8 cellular contexts compared by ENCODE assay signal in the genomic region with DNA sequence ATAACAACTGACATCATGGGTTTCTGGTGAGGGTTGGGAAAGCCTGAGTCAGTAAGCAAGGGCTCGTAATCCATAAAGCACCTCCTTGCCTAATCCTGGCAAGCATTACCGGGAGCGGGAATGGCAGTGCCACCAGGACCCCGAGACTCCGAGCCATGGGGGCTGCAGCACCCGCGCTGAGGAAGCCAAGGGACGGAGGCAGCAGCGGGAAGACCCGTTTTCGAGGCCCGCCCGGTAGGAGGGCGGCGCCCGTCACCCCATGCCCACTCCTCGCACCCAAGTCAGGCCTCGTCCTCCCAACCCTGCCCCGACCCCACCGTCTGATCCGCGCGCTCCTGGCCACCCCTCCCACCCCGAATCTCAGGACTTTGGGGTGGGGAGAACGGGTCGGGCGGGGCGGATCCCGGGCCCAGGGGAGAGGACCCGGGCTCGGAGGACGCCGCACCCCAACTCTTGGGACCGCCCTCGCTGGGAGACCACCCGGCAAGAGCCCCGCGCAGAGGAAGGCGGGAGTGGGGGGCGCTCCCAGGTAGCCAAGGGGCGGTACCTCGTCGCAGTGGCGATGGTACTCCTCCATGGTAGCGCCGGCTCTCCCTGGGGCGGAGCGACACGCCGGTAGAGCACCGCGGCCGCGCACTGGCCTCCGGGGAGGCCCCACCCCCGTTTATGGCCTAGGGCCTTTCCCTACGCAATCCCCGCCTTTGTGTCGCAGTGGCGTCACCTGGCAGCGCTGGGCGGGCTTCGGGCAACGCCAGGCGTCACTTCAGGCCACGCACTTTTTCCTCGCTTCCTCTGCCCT. TPM values are rescaled to one million over a fixed set of nuclear protein-coding genes. Genes with fewer than 3 reads are reported as not detected.
DNase-seq lines count a peak whose midpoint lies in the region; ATAC-seq, FAIRE-seq and TF ChIP-seq lines count a peak whose summit lies in the region.

A gene with protein sequence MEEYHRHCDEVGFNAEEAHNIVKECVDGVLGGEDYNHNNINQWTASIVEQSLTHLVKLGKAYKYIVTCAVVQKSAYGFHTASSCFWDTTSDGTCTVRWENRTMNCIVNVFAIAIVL (minus strand): TSS at position 638 of the 799 bp plus-strand sequence. CDS start 61 bp downstream, at position 577.

- peak within 1 kb of the TSS; percentile 69 for H3K27ac ChIP-seq in VCaP
- peak within 1 kb of the TSS; percentile 91 to 95 for H3K27ac ChIP-seq in breast epithelium
- H3K27ac ChIP-seq in skeletal muscle tissue (ENCODE audit: low read depth, low read length) = peak within 1 kb of the TSS; percentile 73

- H3K9ac ChIP-seq in skeletal muscle tissue (ENCODE audit: low read depth in 1 of 3, low read length in 3 of 3) = peak within 1 kb of the TSS; percentile 66 to 77 (median 69)

- ATAC-seq in HG02938 (IDR thresholded peaks at IDR 0.05; ENCODE audit: unreplicated experiment) = peak; percentile 98

- TF ChIP-seq POLR2A in breast epithelium (IDR thresholded peaks at IDR 0.05) = peak; percentile 45

- peak; percentile 94 for FAIRE-seq in GM18507 (lab: Jason Lieb, UNC)

- TF ChIP-seq CTCF in VCaP (conservative IDR thresholded peaks at IDR 0.05) (no peak), breast epithelium (IDR thresholded peaks at IDR 0.05) (no peak)

- H3K4me1 ChIP-seq in breast epithelium (no peaks in the 10 kb centered on the region), skeletal muscle tissue (ENCODE audit: control insufficient read depth in 3 of 3, insufficient read depth in 3 of 3, low read length in 3 of 3) (peaks cover 0 to 3% (median 0%) of the 10 kb centered on the region in 3 donors)

- H3K4me3 ChIP-seq in breast epithelium (peak within 1 kb of the TSS; percentile 68 to 82 (median 76)), iPS-18c (ENCODE audit: insufficient read depth, low read depth, low read length) (peak within 1 kb of the TSS; percentile 50), skeletal muscle tissue (ENCODE audit: low read length in 3 of 3) (peak within 1 kb of the TSS; percentile 71 to 77 (median 76))

- H3K9me3 ChIP-seq in breast epithelium = no peaks in the 10 kb centered on the region
- no peaks in the 10 kb centered on the region for H3K9me3 ChIP-seq in iPS-18c (ENCODE audit: control insufficient read depth, insufficient read depth, low read length)
- H3K9me3 ChIP-seq in skeletal muscle tissue (ENCODE audit: control insufficient read depth in 3 of 3, low read length in 3 of 3) = no peaks in the 10 kb centered on the region

- intact Hi-C loops in breast epithelium (cut with DNase I; ENCODE audit: low total_unique reads) = no loop called here

- DNase-seq in GM18507 (ENCODE audit: extremely low spot score, insufficient read length, low read depth) (peak; percentile 57), NCI-H2081 treated with DMSO at 0.1 percent for 48 hours (lab: John Stamatoyannopoulos, UW) (peak; percentile 55), breast epithelium (ENCODE audit: low spot score in 2 of 2) (peak; percentile 53 to 55), amniotic stem cell (lab: John Stamatoyannopoulos, UW) (no peak)

- H3K36me3 ChIP-seq in breast epithelium = no peaks in the 10 kb centered on the region
- no peaks in the 10 kb centered on the region for H3K36me3 ChIP-seq in skeletal muscle tissue (ENCODE audit: control insufficient read depth in 3 of 3, insufficient read depth in 3 of 3, low read length in 3 of 3)

- H3K27me3 ChIP-seq in breast epithelium = peaks cover 0 to 31% of the 10 kb centered on the region in 2 donors
- H3K27me3 ChIP-seq in skeletal muscle tissue (ENCODE audit: control insufficient read depth in 3 of 3, insufficient read depth in 3 of 3, low read length in 3 of 3) = no peaks in the 10 kb centered on the region

RNA-seq across cellular contexts. Expression of the gene that starts here (rescaled TPM):
- total RNA-seq in breast epithelium (10 to 100 TPM; 37.0 to 40.0 (median 37.5) TPM), skeletal muscle tissue (4.7 TPM)
